In genomic region chr7:44505595-44505994, GRCh38 we compare ENCODE assay signal across 1 cellular context.
TF ChIP-seq lines count a peak whose summit lies in the region.

No MANE protein-coding gene starts in this region.

TF ChIP-seq in GM12878, 131 proteins besides CTCF, POLR2A, EP300 and RAD21 (continued from another document):
- TF ChIP-seq IRF3 (IDR thresholded peaks at IDR 0.05), result no peak
- TF ChIP-seq JUNB (IDR thresholded peaks at IDR 0.05), result no peak
- no peak for TF ChIP-seq MAX (IDR thresholded peaks at IDR 0.05; ENCODE audit: low read depth, low read length)
